13 cellular contexts compared by ENCODE assay signal in the genomic region with DNA sequence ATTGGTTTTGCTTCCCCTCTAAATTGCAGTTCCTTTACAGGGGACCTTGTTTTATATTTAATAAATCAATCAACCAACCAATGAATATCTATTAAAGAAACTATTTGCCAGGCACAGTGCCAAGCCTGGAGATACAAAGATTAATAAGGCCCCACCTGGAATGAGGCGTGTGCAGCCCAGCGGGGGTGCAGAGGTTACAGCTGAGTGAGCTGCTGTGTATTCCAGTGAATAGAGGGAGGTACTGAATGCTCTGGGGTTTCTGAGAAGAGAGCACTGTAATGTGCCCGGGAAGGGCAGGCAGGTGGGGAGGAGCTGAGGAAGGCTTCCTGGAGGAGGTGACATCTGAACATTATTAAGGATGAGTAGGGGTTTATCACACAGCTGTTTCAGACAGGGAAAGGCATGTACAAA. TPM values are rescaled to one million over a fixed set of nuclear protein-coding genes. Genes with fewer than 3 reads are reported as not detected.
DNase-seq lines count a peak whose midpoint lies in the region; ATAC-seq and TF ChIP-seq lines count a peak whose summit lies in the region.
"Had no signal": no experiment of that assay in that cellular context is flagged by ENCODE, and none has a peak within 500 bp of the region (broad histone marks: within the 10 kb centered on the region; RNA-seq: fewer than 3 reads in every experiment).

No MANE protein-coding gene starts in this region.

- intact Hi-C loops in left colon (cut with DNase I, micrococcal nuclease), result no loop called here

- H3K27ac ChIP-seq in HUES48 (ENCODE audit: low read depth, low read length), result peak overlapping the region; percentile 87
- peak overlapping the region; percentile 38 for H3K27ac ChIP-seq in RWPE2 (ENCODE audit: poor library complexity, severe bottlenecking)
- H3K27ac ChIP-seq: RWPE1 had no signal

- ATAC-seq in RWPE2 (ENCODE audit: low read depth), result no peak
- ATAC-seq in left colon, result peak; percentile 86
- no peak for ATAC-seq in GM21390 (IDR thresholded peaks at IDR 0.05; ENCODE audit: unreplicated experiment)
- ATAC-seq: activated CD8-positive, alpha-beta T cell treated with anti-CD3 and anti-CD28 coated beads, Interleukin-2, amount 10 ng/mL, durations not matched to agents 7 days and 5 days had no signal

- H3K36me3 ChIP-seq in HUES48 (ENCODE audit: control insufficient read depth, insufficient read depth, low read length) (no peaks in the 10 kb centered on the region), RWPE2 (ENCODE audit: low read depth) (no peaks in the 10 kb centered on the region)

- H3K4me1 ChIP-seq in HUES48 (ENCODE audit: control insufficient read depth, insufficient read depth, low read length), result peaks cover 22% of the 10 kb centered on the region
- peaks cover 28% of the 10 kb centered on the region for H3K4me1 ChIP-seq in RWPE2 (ENCODE audit: insufficient read depth, poor library complexity, severe bottlenecking)

- no peak overlapping the region for H3K9ac ChIP-seq in HUES48 (ENCODE audit: low read depth, low read length)

- DNase-seq in A172 (ENCODE audit: low spot score) (peak; percentile 29), RWPE2 (ENCODE audit: low spot score) (no peak), left colon (peak; percentile 38 to 56), NOMO-1 (lab: John Stamatoyannopoulos, UW; ENCODE audit: unreplicated experiment in 2 of 2) (no peak)
- no peak for DNase-seq in activated CD4-positive, CD25-positive, alpha-beta regulatory T cell treated with anti-CD3 and anti-CD28 coated beads, Interleukin-2, amount 50 U/mL, for 72 hours
- no peak for DNase-seq in activated CD4-positive, alpha-beta T cell treated with anti-CD3 and anti-CD28 coated beads for 1 hour
- DNase-seq: activated CD8-positive, alpha-beta T cell treated with anti-CD3 and anti-CD28 coated beads, Interleukin-2, amount 10 ng/mL, durations not matched to agents 7 days and 5 days; activated effector memory CD4-positive, alpha-beta T cell treated with anti-CD3 and anti-CD28 coated beads, Interleukin-2, amount 50 U/mL, for 16 hours; naive B cell; T1000 had no signal

- peaks cover 4% of the 10 kb centered on the region; the same call in 1 of the 2 replicates for H3K27me3 ChIP-seq in HUES48 (ENCODE audit: control insufficient read depth, insufficient read depth, low read length)
- no peaks in the 10 kb centered on the region for H3K27me3 ChIP-seq in RWPE2 (ENCODE audit: insufficient read depth, poor library complexity, severe bottlenecking)

- H3K9me3 ChIP-seq in HUES48 (ENCODE audit: control insufficient read depth, insufficient read depth, low read length) (no peaks in the 10 kb centered on the region), RWPE2 (ENCODE audit: severe bottlenecking) (no peaks in the 10 kb centered on the region)

- peak overlapping the region; percentile 24 for H3K4me3 ChIP-seq in HUES48 (ENCODE audit: low read depth, low read length)
- H3K4me3 ChIP-seq in RWPE2 (ENCODE audit: severe bottlenecking), result no peak overlapping the region

- TF ChIP-seq CTCF in RWPE2 (IDR thresholded peaks at IDR 0.05; ENCODE audit: poor library complexity, severe bottlenecking), result no peak

RNA-seq across cellular contexts. Expression of a gene that starts 51.9 kb away (rescaled TPM):
- 3.2 and 3.7 TPM in 2 replicates for total RNA-seq in A172 (2014; rRNA removed; shearing (Covaris generic))
- total RNA-seq in left colon, result 10 to 100 TPM; 14.2 to 39.0 TPM

Comparison
In these comparisons a context has a peak if more than half of its experiments do, and no peak if none do; other contexts are left out.
1. DNase-seq: peak in A172 (single experiment) and left colon (2 of 2); none in RWPE2 (single experiment), NOMO-1 (0 of 2), activated CD4-positive, CD25-positive, alpha-beta regulatory T cell treated with anti-CD3 and anti-CD28 coated beads, Interleukin-2, amount 50 U/mL, for 72 hours (single experiment) and activated CD4-positive, alpha-beta T cell treated with anti-CD3 and anti-CD28 coated beads for 1 hour (single experiment).